Comparison of ENCODE assay signal across 8 cellular contexts in the genomic region with DNA sequence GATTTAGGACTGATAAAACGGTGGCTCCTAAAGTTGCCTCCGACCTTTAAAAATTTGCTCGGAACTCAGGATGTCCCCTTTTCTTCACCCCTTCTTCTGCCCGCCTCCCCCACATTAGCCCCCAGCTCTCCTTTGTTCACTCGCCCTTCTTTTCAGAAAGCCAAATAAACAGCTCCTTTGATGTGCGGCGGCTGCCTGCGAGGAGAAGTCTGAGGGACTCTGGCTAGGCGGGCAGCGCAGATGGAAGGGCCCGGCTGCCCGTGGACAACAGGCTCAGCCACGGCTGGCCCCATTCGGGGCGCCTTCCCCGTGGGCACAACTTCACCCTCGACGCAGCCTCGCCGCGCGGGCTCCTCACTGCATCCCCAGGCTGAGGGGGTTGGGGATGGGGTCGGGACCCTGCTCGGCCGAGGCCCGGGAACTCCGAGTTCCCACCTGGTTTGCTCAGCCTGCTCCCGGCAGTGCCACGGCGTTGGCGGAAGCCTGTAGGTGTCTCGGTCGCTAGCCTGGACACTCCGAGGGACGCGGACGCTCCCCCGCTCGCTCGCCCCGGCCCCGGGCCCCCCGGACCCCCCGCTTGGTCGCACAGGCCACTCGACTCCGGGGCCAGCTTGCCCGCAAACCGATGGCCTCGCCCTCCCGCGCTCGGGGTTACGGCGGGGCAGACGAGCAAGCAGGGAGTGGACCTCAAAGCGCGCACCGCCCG. TPM values are rescaled to one million over a fixed set of nuclear protein-coding genes. Genes with fewer than 3 reads are reported as not detected.
A peak's percentile ranks its signal among the peaks of the same experiment; 100 is the strongest.
DNase-seq lines count a peak whose midpoint lies in the region; ATAC-seq and TF ChIP-seq lines count a peak whose summit lies in the region.

No MANE protein-coding gene starts in this region.

- H3K27me3 ChIP-seq in AG04450 (ENCODE audit: control insufficient read depth, insufficient read depth, low read length) (peaks cover 6% of the 10 kb centered on the region), HCT116 (ENCODE audit: insufficient read depth, low read length) (no peaks in the 10 kb centered on the region)

- ATAC-seq in HCT116 (no peak), T-cell (replicated peaks in 1 of 4) (no peak)

- H3K27ac Mint-ChIP-seq in T-cell, result peak overlapping the region; percentile 98

- H3K9me3 Mint-ChIP-seq in T-cell, result no peaks in the 10 kb centered on the region

- H3K9me3 ChIP-seq in AG04450 (ENCODE audit: control insufficient read depth, insufficient read depth, low read length), result no peaks in the 10 kb centered on the region; the same call in 1 of the 2 replicates
- no peaks in the 10 kb centered on the region for H3K9me3 ChIP-seq in HCT116 (ENCODE audit: control insufficient read depth in 1 of 2, insufficient read depth in 1 of 2, low read depth in 1 of 2, low read length in 2 of 2)

- RAD21 ChIA-PET in HCT116 (lab: Charles Lee; ENCODE audit: low non-redundant PET in 1 of 2, low total read pairs in 2 of 2, uncharacterized antibody in 2 of 2, unreplicated experiment in 2 of 2), result no interaction called here

- no peak overlapping the region for H2AFZ ChIP-seq in HCT116 (ENCODE audit: low read depth, low read length, poor library complexity, severe bottlenecking)

- H3K4me2 ChIP-seq in HCT116 (ENCODE audit: low read length), result peak overlapping the region; percentile 98

- H3K36me3 Mint-ChIP-seq in T-cell, result peaks cover 9% of the 10 kb centered on the region

- H3K4me3 Mint-ChIP-seq in T-cell, result peak overlapping the region; percentile 94 to 98 (median 97)

- CTCF ChIA-PET in AG04450 (lab: Charles Lee), result interaction anchor here (0.6 to 1.9 kb wide), 9 partner anchors 14 to 1342 kb away, joined by 3 to 6 read pairs (median 4); no protein-coding TSS in a partner anchor
- CTCF ChIA-PET in HCT116 (lab: Charles Lee), result interaction anchor here (0.5 to 1.2 kb wide), 4 partner anchors 84 to 620 kb away, joined by 3 to 4 read pairs (median 4); no protein-coding TSS in a partner anchor
- CTCF ChIA-PET in T-cell (lab: Charles Lee), result interaction anchor here in 1 of 2 donors (0.6 to 0.8 kb wide), 2 partner anchors 377 to 395 kb away, joined by 3 read pairs; no protein-coding TSS in a partner anchor

- no peaks in the 10 kb centered on the region for H3K9me2 ChIP-seq in HCT116 (ENCODE audit: insufficient read depth)

- H3K79me2 ChIP-seq in HCT116 (ENCODE audit: insufficient read depth, low read length), result peaks cover 39% of the 10 kb centered on the region

- peaks cover 27 to 57% (median 45%) of the 10 kb centered on the region in 3 donors for H3K4me1 Mint-ChIP-seq in T-cell

- peaks cover 0 to 4% of the 10 kb centered on the region in 2 donors for H3K27me3 Mint-ChIP-seq in T-cell

- peaks cover 6 to 7% of the 10 kb centered on the region in 2 experiments for H3K36me3 ChIP-seq in HCT116 (ENCODE audit: control insufficient read depth in 1 of 2, insufficient read depth in 2 of 2, low read length in 2 of 2)

- peak overlapping the region; percentile 95 for H3K9ac ChIP-seq in HCT116 (ENCODE audit: low read length)

- TF ChIP-seq RAD21 in HCT116 (IDR thresholded peaks at IDR 0.05; ENCODE audit: low read depth), result no peak

- peaks cover 26 to 53% of the 10 kb centered on the region in 2 experiments for H3K4me1 ChIP-seq in HCT116 (ENCODE audit: control insufficient read depth in 1 of 2, insufficient read depth in 2 of 2, low read length in 2 of 2)

- intact Hi-C loops in HCT116 (cut with micrococcal nuclease), result loop anchor here (5.0 kb wide), 1 partner anchor 366 kb away; no protein-coding TSS in a partner anchor

- no peak for TF ChIP-seq POLR2A in HCT116 (IDR thresholded peaks at IDR 0.05; ENCODE audit: borderline replicate concordance, extremely low read depth, insufficient read depth, insufficient read length)

- POLR2A ChIA-PET in AG04450 (lab: Yijun Ruan, JAX), result interaction anchor here (0.6 to 4.0 kb wide), 6 partner anchors 12 to 623 kb away, joined by 4 to 49 read pairs (median 4); no protein-coding TSS in a partner anchor
- POLR2A ChIA-PET in HCT116 (lab: Charles Lee), result interaction anchor here (1.1 to 1.6 kb wide), 6 partner anchors 12 to 636 kb away, joined by 3 to 8 read pairs (median 4); no protein-coding TSS in a partner anchor
- POLR2A ChIA-PET in T-cell (lab: Charles Lee), result interaction anchor here (0.6 to 1.4 kb wide), 6 partner anchors 316 to 631 kb away, joined by 3 to 6 read pairs (median 4); no protein-coding TSS in a partner anchor

- TF ChIP-seq CTCF in AG04450 (IDR thresholded peaks at IDR 0.05; ENCODE audit: low read depth, low read length), result no peak
- no peak for TF ChIP-seq CTCF in HCT116 (IDR thresholded peaks at IDR 0.05 in 2 of 3, conservative IDR thresholded peaks at IDR 0.05 in 1 of 3; ENCODE audit: borderline replicate concordance in 1 of 3, insufficient read depth in 1 of 3, low read depth in 2 of 3, low read length in 2 of 3)

- no peak for DNase-seq in AG04450 (ENCODE audit: low read depth, low spot score)
- peak; percentile 27 for DNase-seq in HCT116 (ENCODE audit: low read depth, low spot score)
- DNase-seq in T-cell, result peak in 18 of 34 experiments; percentile 6 to 42 (median 24)
- DNase-seq in caudate nucleus (lab: John Stamatoyannopoulos, UW), result peak in 25 of 61 donors; percentile 16 to 70 (median 49)
- DNase-seq in left kidney (ENCODE audit: low read depth, low spot score), result peak; percentile 92
- DNase-seq in stimulated activated CD4-positive, alpha-beta T cell treated with anti-CD3 and anti-CD28 coated beads, Interleukin-4, amount 100 ng/mL, for 1 hour, result peak; percentile 30
- no peak for DNase-seq in inferior parietal cortex (ENCODE audit: extremely low spot score)
- no peak for DNase-seq in 8988T

- peak overlapping the region; percentile 54 for H3K4me3 ChIP-seq in AG04450 (ENCODE audit: low read depth, low read length)
- peak overlapping the region; percentile 60 to 93 for H3K4me3 ChIP-seq in HCT116 (replicated peaks in 1 of 2; ENCODE audit: low read depth in 1 of 2, low read length in 2 of 2)

- no peaks in the 10 kb centered on the region for H4K20me1 ChIP-seq in HCT116 (ENCODE audit: insufficient read depth)

- no TSS peak for BruUV-seq in HCT116 (replicated peaks; lab: Mats Ljungman, UMichigan)

- H3K27ac ChIP-seq in AG04450 (ENCODE audit: low read depth, low read length) (peak overlapping the region; percentile 65), HCT116 (ENCODE audit: low read depth, low read length) (peak overlapping the region; percentile 95), caudate nucleus (ENCODE audit: low read depth, low read length) (peak overlapping the region; percentile 90)

TF ChIP-seq in HCT116, 20 proteins besides CTCF, POLR2A, EP300 and RAD21:
- TF ChIP-seq TCF7L2 (IDR thresholded peaks at IDR 0.05; ENCODE audit: borderline replicate concordance, extremely low read depth, insufficient read depth, insufficient read length) (peak; percentile 78), SRF (IDR thresholded peaks at IDR 0.05; ENCODE audit: low read depth) (no peak)
TF ChIP-seq in HCT116: peak in this region for 1.

RNA-seq across cellular contexts. Expression of a gene that starts 0.9 kb away (rescaled TPM):
- 7.5 and 10.8 TPM in 2 replicates for polyA plus RNA-seq in AG04450 (2011; rRNA removed)
- 25.2 and 31.7 TPM in 2 replicates for polyA minus RNA-seq in AG04450 (2011; rRNA and poly(A)+ RNA removed)
- total RNA-seq in HCT116 (2021; ENCODE audit: unreplicated experiment) (53.9 TPM), T-cell (100 to 1,000 TPM in 4 of 5 donors, 10 to 100 TPM in 1; 99.2 to 174 (median 160) TPM)
- 38.1 and 55.6 TPM in 2 replicates for polyA plus RNA-seq in HCT116 (2012)

Comparison
In these comparisons a context has a peak if more than half of its experiments do, and no peak if none do; other contexts are left out.
1. DNase-seq: peak in HCT116 (single experiment), T-cell (18 of 34), left kidney (single experiment) and stimulated activated CD4-positive, alpha-beta T cell treated with anti-CD3 and anti-CD28 coated beads, Interleukin-4, amount 100 ng/mL, for 1 hour (single experiment); none in AG04450 (single experiment), inferior parietal cortex (single experiment) and 8988T (single experiment).
2. Peak in every context shown above with its lines, with median percentiles within 50 percentile points of each other: H3K27ac ChIP-seq.